ENCODE assay signal across 14 cellular contexts in genomic region chr4:1204286-1204827, GRCh38. TPM values are rescaled to one million over a fixed set of nuclear protein-coding genes. Genes with fewer than 3 reads are reported as not detected.
A peak's percentile ranks its signal among the peaks of the same experiment; 100 is the strongest.
DNase-seq lines count a peak whose midpoint lies in the region; ATAC-seq and FAIRE-seq lines count a peak whose summit lies in the region.
"Had no signal": no experiment of that assay in that cellular context is flagged by ENCODE, and none has a peak within 500 bp of the region (broad histone marks: within the 10 kb centered on the region; RNA-seq: fewer than 3 reads in every experiment).

No MANE protein-coding gene starts in this region.

- H3K9me3 Mint-ChIP-seq in T-cell, result no peaks in the 10 kb centered on the region
- H3K9me3 Mint-ChIP-seq: stimulated activated naive CD8-positive, alpha-beta T cell treated with anti-CD3 and anti-CD28 coated beads, Interleukin-15, amount 100 ng/mL, for 72 hours had no signal

- no peaks in the 10 kb centered on the region for H3K36me3 Mint-ChIP-seq in T-cell

- intact Hi-C loops in left colon (cut with DNase I, micrococcal nuclease), result no loop called here

- H3K27ac Mint-ChIP-seq in T-cell, result peak overlapping the region; percentile 90 to 97

- peak; percentile 7 for DNase-seq in activated CD4-positive, alpha-beta T cell treated with anti-CD3 and anti-CD28 coated beads for 1 hour
- DNase-seq in activated CD4-positive, alpha-beta T cell treated with anti-CD3 and anti-CD28 coated beads, Interleukin-2, amount 50 U/mL, for 4 hours, result no peak
- DNase-seq in T-cell (peak in 2 of 34 experiments; percentile 0 to 2), left colon (peak; percentile 40 to 51), urothelium cell line (ENCODE audit: low spot score) (no peak), NCI-H510A treated with DMSO at 0.1 percent for 48 hours (lab: John Stamatoyannopoulos, UW) (no peak)
- DNase-seq in stimulated activated CD8-positive, alpha-beta memory T cell treated with anti-CD3 and anti-CD28 coated beads, Interleukin-4, amount 100 ng/mL, for 48 hours, result peak; percentile 20
- DNase-seq: NCI-H2227 treated with DMSO at 0.1 percent for 48 hours, RPMI8226 had no signal

- H3K27me3 Mint-ChIP-seq in T-cell, result no peaks in the 10 kb centered on the region
- H3K27me3 Mint-ChIP-seq: stimulated activated naive CD8-positive, alpha-beta T cell treated with anti-CD3 and anti-CD28 coated beads, Interleukin-15, amount 100 ng/mL, for 72 hours had no signal

- H3K4me1 Mint-ChIP-seq in T-cell, result peaks cover 27 to 54% (median 47%) of the 10 kb centered on the region in 3 donors

- FAIRE-seq in urothelium cell line (lab: Jason Lieb, UNC), result no peak
- FAIRE-seq: A549, colon, islet of Langerhans had no signal

- ATAC-seq in T-cell (replicated peaks in 1 of 4) (no peak), left colon (peak; percentile 18), HG03439 (IDR thresholded peaks at IDR 0.05; ENCODE audit: unreplicated experiment) (no peak)
- ATAC-seq: A549; stimulated activated naive CD8-positive, alpha-beta T cell treated with anti-CD3 and anti-CD28 coated beads, Interleukin-15, amount 100 ng/mL, for 72 hours had no signal

- CTCF ChIA-PET in T-cell (lab: Charles Lee), result interaction anchor here in 1 of 2 donors (0.7 to 2.1 kb wide), 5 partner anchors 13 to 1637 kb away, joined by 3 to 8 read pairs (median 5); no protein-coding TSS in a partner anchor

- POLR2A ChIA-PET in T-cell (lab: Charles Lee), result interaction anchor here in 1 of 2 donors (0.8 kb wide), 1 partner anchor 17 kb away, joined by 3 read pairs; no protein-coding TSS in a partner anchor

- H3K4me3 Mint-ChIP-seq in T-cell, result peak overlapping the region in 1 of 3 donors; percentile 83
- H3K4me3 Mint-ChIP-seq: stimulated activated naive CD8-positive, alpha-beta T cell treated with anti-CD3 and anti-CD28 coated beads, Interleukin-15, amount 100 ng/mL, for 72 hours had no signal

RNA-seq across cellular contexts. Expression of gene SPON2, which starts 32.0 kb away (rescaled TPM):
- total RNA-seq in T-cell, result 10 to 100 TPM; 13.6 to 39.8 (median 18.9) TPM
- total RNA-seq in left colon, result 10 to 100 TPM; 26.6 to 34.3 TPM

RNA-seq across cellular contexts. Expression of gene CTBP1, which starts 44.6 kb away (rescaled TPM):
- total RNA-seq in T-cell (100 to 1,000 TPM; 185 to 232 (median 207) TPM), left colon (100 to 1,000 TPM; 156 to 180 TPM)

Comparison
In these comparisons a context has a peak if more than half of its experiments do, and no peak if none do; other contexts are left out.
1. DNase-seq: peak in activated CD4-positive, alpha-beta T cell treated with anti-CD3 and anti-CD28 coated beads for 1 hour (single experiment), left colon (2 of 2) and stimulated activated CD8-positive, alpha-beta memory T cell treated with anti-CD3 and anti-CD28 coated beads, Interleukin-4, amount 100 ng/mL, for 48 hours (single experiment); none in activated CD4-positive, alpha-beta T cell treated with anti-CD3 and anti-CD28 coated beads, Interleukin-2, amount 50 U/mL, for 4 hours (0 of 2), urothelium cell line (single experiment) and NCI-H510A treated with DMSO at 0.1 percent for 48 hours (single experiment).